In genomic region chr3:50410185-50410584, GRCh38 we compare ENCODE assay signal across 29 cellular contexts.
"Had no signal": no experiment of that assay in that cellular context is flagged by ENCODE, and none has a peak within 500 bp of the region (broad histone marks: within the 10 kb centered on the region; RNA-seq: fewer than 3 reads in every experiment).

No MANE protein-coding gene starts in this region.

- H3K9me3 Mint-ChIP-seq: activated CD4-positive, alpha-beta T cell treated with anti-CD3 and anti-CD28 coated beads, Interleukin-2, amount 10 ng/mL, durations not matched to agents 7 days and 5 days; activated naive CD8-positive, alpha-beta T cell treated with anti-CD3 and anti-CD28 coated beads, Interleukin-2, amount 10 ng/mL, durations not matched to agents 7 days and 5 days; activated T-cell treated with anti-CD3 and anti-CD28 coated beads, Interleukin-2, amount 50 U/mL, for 24 hours; activated T-helper 2 cell treated with anti-CD3 and anti-CD28 coated beads, Interferon-gamma antibody, Interleukin-2, Interleukin-4, amounts not matched to agents 10 μg/mL and 5 μg/mL and 100 μg/mL, durations not matched to agents 14 hours and 24 hours and 36 hours; central memory CD8-positive, alpha-beta T cell; dendritic cell treated with granulocyte-macrophage colony-stimulating factor and Interleukin-4, amounts not matched to agents 40 ng/mL and 50 ng/mL, for 4 days; endodermal cell; T-helper 2 cell treated with Interferon-gamma antibody and Interleukin-4, amounts not matched to agents 5 μg/mL and 100 μg/mL, for 36 hours had no signal

- H3K27me3 ChIP-seq: brain microvascular endothelial cell, dorsolateral prefrontal cortex had no signal

- H3K27me3 Mint-ChIP-seq: activated CD4-positive, alpha-beta T cell treated with anti-CD3 and anti-CD28 coated beads, Interleukin-2, amount 10 ng/mL, durations not matched to agents 7 days and 5 days; activated CD8-positive, alpha-beta memory T cell treated with anti-CD3 and anti-CD28 coated beads, Interleukin-2, amount 10 ng/mL, durations not matched to agents 7 days and 5 days; activated T-cell treated with anti-CD3 and anti-CD28 coated beads, Interleukin-2, amount 50 U/mL, for 24 hours; central memory CD8-positive, alpha-beta T cell; dendritic cell treated with granulocyte-macrophage colony-stimulating factor and Interleukin-4, amounts not matched to agents 40 ng/mL and 50 ng/mL, for 4 days had no signal

- H3K36me3 Mint-ChIP-seq: activated CD8-positive, alpha-beta memory T cell treated with anti-CD3 and anti-CD28 coated beads, Interleukin-2, amount 10 ng/mL, durations not matched to agents 7 days and 5 days; activated naive CD8-positive, alpha-beta T cell treated with anti-CD3 and anti-CD28 coated beads, Interleukin-2, amount 10 ng/mL, durations not matched to agents 7 days and 5 days had no signal

- H3K4me3 ChIP-seq: coronary artery, dorsolateral prefrontal cortex had no signal

- H3K4me3 Mint-ChIP-seq: activated CD4-positive, alpha-beta T cell treated with anti-CD3 and anti-CD28 coated beads, Interleukin-2, amount 10 ng/mL, durations not matched to agents 7 days and 5 days; activated CD8-positive, alpha-beta memory T cell treated with anti-CD3 and anti-CD28 coated beads, Interleukin-2, amount 10 ng/mL, durations not matched to agents 7 days and 5 days; activated naive CD8-positive, alpha-beta T cell treated with anti-CD3 and anti-CD28 coated beads, Interleukin-2, amount 10 ng/mL, durations not matched to agents 7 days and 5 days; activated T-cell treated with anti-CD3 and anti-CD28 coated beads, Interleukin-2, amount 50 U/mL, for 24 hours; central memory CD8-positive, alpha-beta T cell; dendritic cell treated with granulocyte-macrophage colony-stimulating factor and Interleukin-4, amounts not matched to agents 40 ng/mL and 50 ng/mL, for 4 days; endodermal cell; T-helper 17 cell; T-helper 2 cell treated with Interferon-gamma antibody and Interleukin-4, amounts not matched to agents 5 μg/mL and 100 μg/mL, for 36 hours had no signal

- DNase-seq: activated CD4-positive, alpha-beta T cell treated with anti-CD3 and anti-CD28 coated beads for 4 hours; activated CD4-positive, alpha-beta T cell treated with anti-CD3 and anti-CD28 coated beads, Interleukin-2, amount 10 ng/mL, durations not matched to agents 7 days and 5 days; activated CD4-positive, CD25-positive, alpha-beta regulatory T cell; activated CD4-positive, CD25-positive, alpha-beta regulatory T cell treated with anti-CD3 and anti-CD28 coated beads, Interleukin-2, amount 50 U/mL, for 72 hours; activated CD8-positive, alpha-beta memory T cell treated with anti-CD3 and anti-CD28 coated beads, Interleukin-2, amount 10 ng/mL, durations not matched to agents 7 days and 5 days; activated CD8-positive, alpha-beta memory T cell treated with anti-CD3 and anti-CD28 coated beads, Interleukin-2, amount 50 U/mL, for 4 hours; activated gamma-delta T cell; activated naive CD4-positive, alpha-beta T cell; activated naive CD4-positive, alpha-beta T cell treated with anti-CD3 and anti-CD28 coated beads, Interleukin-2, amount 50 U/mL, for 16 hours; activated naive CD8-positive, alpha-beta T cell treated with anti-CD3 and anti-CD28 coated beads, Interleukin-2, amount 10 ng/mL, durations not matched to agents 7 days and 5 days; activated T-cell treated with anti-CD3 and anti-CD28 coated beads, Interleukin-2, amount 50 U/mL, for 24 hours; amniotic stem cell; anterior cingulate cortex; brain microvascular endothelial cell; dorsolateral prefrontal cortex; effector memory CD4-positive, alpha-beta T cell; endodermal cell; foreskin fibroblast; head of caudate nucleus; T-helper 1 cell; T-helper 17 cell; T1000 had no signal

- H3K36me3 ChIP-seq: brain microvascular endothelial cell had no signal

- H3K4me1 Mint-ChIP-seq: activated CD4-positive, alpha-beta T cell treated with anti-CD3 and anti-CD28 coated beads, Interleukin-2, amount 10 ng/mL, durations not matched to agents 7 days and 5 days; activated naive CD8-positive, alpha-beta T cell treated with anti-CD3 and anti-CD28 coated beads, Interleukin-2, amount 10 ng/mL, durations not matched to agents 7 days and 5 days; central memory CD8-positive, alpha-beta T cell; endodermal cell; T-helper 17 cell had no signal

- H3K27ac Mint-ChIP-seq: activated CD4-positive, alpha-beta T cell treated with anti-CD3 and anti-CD28 coated beads, Interleukin-2, amount 10 ng/mL, durations not matched to agents 7 days and 5 days; activated CD8-positive, alpha-beta memory T cell treated with anti-CD3 and anti-CD28 coated beads, Interleukin-2, amount 10 ng/mL, durations not matched to agents 7 days and 5 days; activated naive CD8-positive, alpha-beta T cell treated with anti-CD3 and anti-CD28 coated beads, Interleukin-2, amount 10 ng/mL, durations not matched to agents 7 days and 5 days; activated T-cell treated with anti-CD3 and anti-CD28 coated beads, Interleukin-2, amount 50 U/mL, for 24 hours; activated T-helper 2 cell treated with anti-CD3 and anti-CD28 coated beads, Interferon-gamma antibody, Interleukin-2, Interleukin-4, amounts not matched to agents 10 μg/mL and 5 μg/mL and 100 μg/mL, durations not matched to agents 14 hours and 24 hours and 36 hours; dendritic cell treated with granulocyte-macrophage colony-stimulating factor and Interleukin-4, amounts not matched to agents 40 ng/mL and 50 ng/mL, for 4 days; endodermal cell; T-helper 17 cell; T-helper 2 cell treated with Interferon-gamma antibody and Interleukin-4, amounts not matched to agents 5 μg/mL and 100 μg/mL, for 36 hours had no signal

- H3K27ac ChIP-seq: brain microvascular endothelial cell, coronary artery, dorsolateral prefrontal cortex had no signal

- ATAC-seq: activated CD8-positive, alpha-beta memory T cell treated with anti-CD3 and anti-CD28 coated beads, Interleukin-2, amount 10 ng/mL, durations not matched to agents 7 days and 5 days; esophagus mucosa; SK-N-SH treated with all-trans-retinoic acid at 6 μM for 48 hours; T-helper 17 cell had no signal
